ENCODE assay signal across 21 cellular contexts in genomic region chr9:15889555-15889954, GRCh38.
DNase-seq lines count a peak whose midpoint lies in the region; ATAC-seq and TF ChIP-seq lines count a peak whose summit lies in the region.
"Had no signal": no experiment of that assay in that cellular context is flagged by ENCODE, and none has a peak within 500 bp of the region (broad histone marks: within the 10 kb centered on the region; RNA-seq: fewer than 3 reads in every experiment).

No MANE protein-coding gene starts in this region.

- no peak overlapping the region for H3K27ac ChIP-seq in IMR-90 (ENCODE audit: insufficient read depth, low read length)
- no peak overlapping the region for H3K27ac ChIP-seq in mesendoderm (ENCODE audit: low read depth, low read length)
- no peak overlapping the region for H3K27ac ChIP-seq in esophagus muscularis mucosa (replicated peaks in 1 of 4)
- H3K27ac ChIP-seq: body of pancreas, testis had no signal

- H3K4ac ChIP-seq in IMR-90 (ENCODE audit: low read depth, low read length): no peak overlapping the region
- no peak overlapping the region for H3K4ac ChIP-seq in mesendoderm (ENCODE audit: low read depth, low read length)

- POLR2A ChIA-PET in IMR-90 (lab: Charles Lee; ENCODE audit: unreplicated experiment): no interaction called here

- WGBS in IMR-90 (ENCODE audit: extremely low coverage in 2 of 2, insufficient read length in 1 of 2), 2 experiments: no CpG with 5 or more reads among the region's 1 CpG
- no CpG with 5 or more reads among the region's 1 CpG for WGBS in mesendoderm (ENCODE audit: extremely low coverage, insufficient coverage, low lambda C conversion rate)
- 93% methylated on average over 1 of the region's 1 CpG for WGBS in esophagus muscularis mucosa

- CTCF ChIA-PET in IMR-90 (lab: Yijun Ruan, JAX): no interaction called here

- ATAC-seq in IMR-90 (ENCODE audit: low read depth) (peak; percentile 82), HG03025 (IDR thresholded peaks at IDR 0.05; ENCODE audit: low FRiP score, unreplicated experiment) (no peak), HG03521 (IDR thresholded peaks at IDR 0.05; ENCODE audit: unreplicated experiment) (no peak)
- ATAC-seq: body of pancreas; left colon; natural killer cell; stimulated activated naive B cell treated with anti-CD40 and anti-IgM and Interleukin-4, amounts not matched to agents 10 μg/mL and 1 μg/mL and 100 μg/mL, for 72 hours had no signal

- H3K27me3 ChIP-seq in IMR-90 (ENCODE audit: control insufficient read depth, insufficient read depth, low read length) (no peaks in the 10 kb centered on the region), mesendoderm (ENCODE audit: insufficient read depth, low read length, poor library complexity) (no peaks in the 10 kb centered on the region), esophagus muscularis mucosa (no peaks in the 10 kb centered on the region)
- H3K27me3 ChIP-seq: body of pancreas, testis had no signal

- no peak overlapping the region for H2AK9ac ChIP-seq in IMR-90 (replicated peaks; ENCODE audit: low read depth, low read length, poor library complexity)

- dilution Hi-C loops in IMR-90 (cut with HindIII; ENCODE audit: low sequenced_read_pairs, unreplicated experiment): no loop called here

- DNase-seq in AG10803 (ENCODE audit: low read depth) (peak; percentile 66), IMR-90 (peak; percentile 57), dedifferentiated amniotic fluid mesenchymal stem cell (ENCODE audit: extremely low spot score) (peak; percentile 46), mesendoderm (peak; percentile 21), esophagus muscularis mucosa (ENCODE audit: extremely low spot score) (no peak)
- DNase-seq in central memory CD4-positive, alpha-beta T cell: no peak
- DNase-seq: activated CD4-positive, CD25-positive, alpha-beta regulatory T cell treated with anti-CD3 and anti-CD28 coated beads, Interleukin-2, amount 50 U/mL, for 72 hours; activated T-cell treated with anti-CD3 and anti-CD28 coated beads, Interleukin-2, amount 50 U/mL, for 48 hours; body of pancreas; CD4-positive, alpha-beta memory T cell; left colon; natural killer cell; NCI-H1417 treated with DMSO at 0.1 percent for 48 hours; NCI-H524; posterior cingulate gyrus; RPMI8226; stimulated activated CD4-positive, alpha-beta T cell treated with anti-CD3 and anti-CD28 coated beads, Interleukin-1b, Interleukin-23, amount 100 ng/mL, for 48 hours; stimulated activated naive B cell treated with anti-CD40 and anti-IgM and Interleukin-4, amounts not matched to agents 10 μg/mL and 1 μg/mL and 100 μg/mL, for 72 hours; testis had no signal

- H3K9me3 ChIP-seq in IMR-90 (ENCODE audit: control insufficient read depth, insufficient read depth, low read length) (no peaks in the 10 kb centered on the region), esophagus muscularis mucosa (peaks cover 0 to 6% (median 0%) of the 10 kb centered on the region in 4 donors)
- H3K9me3 ChIP-seq: testis had no signal

- H2BK15ac ChIP-seq in IMR-90 (ENCODE audit: low read depth, low read length): no peak overlapping the region
- H2BK15ac ChIP-seq in mesendoderm (replicated peaks; ENCODE audit: low read depth): no peak overlapping the region

- TF ChIP-seq POLR2A in IMR-90 (IDR thresholded peaks at IDR 0.05; ENCODE audit: low read depth, low read length) (no peak), esophagus muscularis mucosa (IDR thresholded peaks at IDR 0.05; ENCODE audit: low read depth) (no peak)

- in situ Hi-C loops in IMR-90 (cut with MboI; ENCODE audit: low sequenced_read_pairs): no loop called here

- H4K91ac ChIP-seq in IMR-90 (ENCODE audit: insufficient read depth, low read depth, low read length): no peak overlapping the region

- no TSS peak for BruUV-seq in IMR-90 (replicated peaks; lab: Mats Ljungman, UMichigan)

- H3K56ac ChIP-seq in IMR-90 (ENCODE audit: extremely low read depth, insufficient read depth, low read length) (no peak overlapping the region), mesendoderm (ENCODE audit: low read length) (no peak overlapping the region)

- no peak for TF ChIP-seq RAD21 in IMR-90 (IDR thresholded peaks at IDR 0.05; ENCODE audit: low read length)

- intact Hi-C loops in IMR-90 (cut with micrococcal nuclease) (no loop called here), esophagus muscularis mucosa (cut with DNase I) (no loop called here)

- no peak for TF ChIP-seq EP300 in esophagus muscularis mucosa (IDR thresholded peaks at IDR 0.05)

- TF ChIP-seq CTCF in AG10803 (conservative IDR thresholded peaks at IDR 0.05; ENCODE audit: low read length) (no peak), IMR-90 (conservative IDR thresholded peaks at IDR 0.05; ENCODE audit: low read depth, low read length) (no peak), esophagus muscularis mucosa (IDR thresholded peaks at IDR 0.05) (no peak)

- H3K9ac ChIP-seq in IMR-90 (ENCODE audit: low read depth, low read length) (no peak overlapping the region), mesendoderm (ENCODE audit: low read length) (no peak overlapping the region)

- H4K8ac ChIP-seq in IMR-90 (ENCODE audit: low read depth in 2 of 2, low read length in 2 of 2) (no peak overlapping the region), mesendoderm (ENCODE audit: low read depth, low read length) (no peak overlapping the region)

- no peak overlapping the region for H4K5ac ChIP-seq in IMR-90 (ENCODE audit: low read depth, low read length)
- H4K5ac ChIP-seq in mesendoderm (ENCODE audit: low read length): no peak overlapping the region

- H3K23ac ChIP-seq in IMR-90 (ENCODE audit: low read depth, low read length) (no peak overlapping the region), mesendoderm (ENCODE audit: low read length) (no peak overlapping the region)

- H3K14ac ChIP-seq in IMR-90 (replicated peaks; ENCODE audit: low read depth, low read length): no peak overlapping the region

- no peaks in the 10 kb centered on the region for H3K36me3 ChIP-seq in IMR-90 (ENCODE audit: control insufficient read depth, insufficient read depth, low read length)
- no peaks in the 10 kb centered on the region for H3K36me3 ChIP-seq in mesendoderm (ENCODE audit: control insufficient read depth, insufficient read depth, low read length)
- H3K36me3 ChIP-seq in esophagus muscularis mucosa: no peaks in the 10 kb centered on the region

- H3K18ac ChIP-seq in IMR-90 (ENCODE audit: low read depth, low read length): no peak overlapping the region
- H3K18ac ChIP-seq in mesendoderm (ENCODE audit: low read length): no peak overlapping the region

- H2BK5ac ChIP-seq in IMR-90 (ENCODE audit: low read depth, low read length, poor library complexity, severe bottlenecking) (no peak overlapping the region), mesendoderm (ENCODE audit: low read length) (no peak overlapping the region)

- H3K4me1 ChIP-seq in IMR-90 (ENCODE audit: control insufficient read depth, insufficient read depth, low read length): no peaks in the 10 kb centered on the region
- no peaks in the 10 kb centered on the region for H3K4me1 ChIP-seq in mesendoderm (ENCODE audit: control insufficient read depth, low read depth, low read length)
- no peaks in the 10 kb centered on the region for H3K4me1 ChIP-seq in esophagus muscularis mucosa
- H3K4me1 ChIP-seq: body of pancreas, testis had no signal

- H3K4me3 ChIP-seq in AG10803 (ENCODE audit: low read length): no peak overlapping the region
- no peak overlapping the region for H3K4me3 ChIP-seq in IMR-90 (ENCODE audit: insufficient read depth, low read depth, low read length)
- H3K4me3 ChIP-seq in mesendoderm (ENCODE audit: low read length): no peak overlapping the region
- H3K4me3 ChIP-seq in esophagus muscularis mucosa: no peak overlapping the region
- H3K4me3 ChIP-seq: body of pancreas, testis had no signal

- no peaks in the 10 kb centered on the region for H3K79me2 ChIP-seq in mesendoderm (ENCODE audit: control insufficient read depth, insufficient read depth, low read length)

- no peaks in the 10 kb centered on the region for H3K9me1 ChIP-seq in IMR-90 (ENCODE audit: insufficient read depth, low read length)

- H2AK5ac ChIP-seq in IMR-90 (ENCODE audit: low read depth, low read length): no peak overlapping the region
- no peak overlapping the region for H2AK5ac ChIP-seq in mesendoderm (ENCODE audit: low read length)

- H3K79me1 ChIP-seq in IMR-90 (ENCODE audit: low read depth in 1 of 2, low read length in 2 of 2) (no peaks in the 10 kb centered on the region), mesendoderm (ENCODE audit: low read length) (no peaks in the 10 kb centered on the region)

- no peak overlapping the region for H2AFZ ChIP-seq in IMR-90 (replicated peaks; ENCODE audit: low read length, poor library complexity)

- no peaks in the 10 kb centered on the region for H4K20me1 ChIP-seq in IMR-90 (ENCODE audit: insufficient read depth, low read length)

- no peak overlapping the region for H2BK120ac ChIP-seq in IMR-90 (ENCODE audit: low read depth, low read length)
- H2BK120ac ChIP-seq in mesendoderm (ENCODE audit: low read depth, low read length): no peak overlapping the region

- H2BK20ac ChIP-seq in IMR-90 (ENCODE audit: low read depth, low read length): no peak overlapping the region

- H3K4me2 ChIP-seq in IMR-90 (ENCODE audit: low read depth, low read length) (no peak overlapping the region), mesendoderm (ENCODE audit: low read length) (no peak overlapping the region)

TF ChIP-seq in IMR-90, 13 proteins besides CTCF, POLR2A, EP300 and RAD21:
- no peak for TF ChIP-seq NFE2L2 (IDR thresholded peaks at IDR 0.05; ENCODE audit: low read depth, low read length)
- peak; percentile 39; the same call in 1 of the 2 replicates for TF ChIP-seq CEBPB (IDR thresholded peaks at IDR 0.05; ENCODE audit: low read depth, low read length)

Comparison
In these comparisons a context has a peak if more than half of its experiments do, and no peak if none do; other contexts are left out.
1. DNase-seq: peak in AG10803 (single experiment), IMR-90 (single experiment), dedifferentiated amniotic fluid mesenchymal stem cell (single experiment) and mesendoderm (single experiment); none in central memory CD4-positive, alpha-beta T cell (single experiment) and esophagus muscularis mucosa (single experiment).